ENCODE assay signal across 7 cellular contexts in genomic region chr1:27045973-27046558, GRCh38. TPM values are rescaled to one million over a fixed set of nuclear protein-coding genes. Genes with fewer than 3 reads are reported as not detected.
DNase-seq lines count a peak whose midpoint lies in the region; ATAC-seq and TF ChIP-seq lines count a peak whose summit lies in the region.

No MANE protein-coding gene starts in this region.

- no peak for ATAC-seq in HG02884 (IDR thresholded peaks at IDR 0.05; ENCODE audit: unreplicated experiment)

- TF ChIP-seq POLR2A in breast epithelium (IDR thresholded peaks at IDR 0.05): no peak

- H3K27ac ChIP-seq in breast epithelium: no peak overlapping the region

- no peaks in the 10 kb centered on the region for H3K9me3 ChIP-seq in breast epithelium

- no peaks in the 10 kb centered on the region for H3K4me1 ChIP-seq in breast epithelium

- H3K4me3 ChIP-seq in WI38 (ENCODE audit: low read depth, low read length) (no peak overlapping the region), breast epithelium (no peak overlapping the region)

- TF ChIP-seq CTCF in GM10248 (IDR thresholded peaks at IDR 0.05; ENCODE audit: control extremely low read depth, extremely low read depth, low read depth, missing control alignments) (peak; percentile 99), WI38 (IDR thresholded peaks at IDR 0.05; ENCODE audit: low read depth, low read length) (peak; percentile 78), breast epithelium (IDR thresholded peaks at IDR 0.05) (peak; percentile 70 to 94 (median 83))

- POLR2A ChIA-PET in GM10248 (lab: Yijun Ruan, JAX): no interaction called here

- no peaks in the 10 kb centered on the region for H3K27me3 ChIP-seq in breast epithelium

- DNase-seq in GM10248 (ENCODE audit: extremely low spot score) (peak; percentile 76), NAMALWA (ENCODE audit: low spot score) (peak; percentile 77), breast epithelium (ENCODE audit: low spot score in 2 of 2) (peak; percentile 38 to 67), kidney glomerular epithelial cell (lab: John Stamatoyannopoulos, UW) (peak; percentile 48)
- peak; percentile 74 for DNase-seq in stimulated activated CD4-positive, alpha-beta T cell treated with anti-CD3 and anti-CD28 coated beads, Interleukin-4, amount 100 ng/mL, for 1 hour

- CTCF ChIA-PET in GM10248 (lab: Yijun Ruan, JAX): interaction anchor here (0.7 to 9.3 kb wide), 49 partner anchors 9 to 616 kb away, joined by 3 to 356 read pairs (median 6); partner anchors contain the start of genes SLC9A1 and TRNP1

- no peaks in the 10 kb centered on the region for H3K36me3 ChIP-seq in breast epithelium

- intact Hi-C loops in breast epithelium (cut with DNase I; ENCODE audit: low total_unique reads): loop anchor here (5.0 kb wide), 1 partner anchor 51 kb away; no protein-coding TSS in a partner anchor

RNA-seq across cellular contexts. Expression of gene TENT5B, which starts 33.4 kb away (rescaled TPM):
- total RNA-seq in breast epithelium: 10 to 100 TPM; 15.2 to 46.2 (median 23.9) TPM

RNA-seq across cellular contexts. Expression of gene TRNP1, which starts 52.6 kb away (rescaled TPM):
- 10 to 100 TPM in 2 of 3 donors, 1 to 10 TPM in 1; 1.6 to 27.8 (median 16.7) TPM for total RNA-seq in breast epithelium
